In the genomic region with DNA sequence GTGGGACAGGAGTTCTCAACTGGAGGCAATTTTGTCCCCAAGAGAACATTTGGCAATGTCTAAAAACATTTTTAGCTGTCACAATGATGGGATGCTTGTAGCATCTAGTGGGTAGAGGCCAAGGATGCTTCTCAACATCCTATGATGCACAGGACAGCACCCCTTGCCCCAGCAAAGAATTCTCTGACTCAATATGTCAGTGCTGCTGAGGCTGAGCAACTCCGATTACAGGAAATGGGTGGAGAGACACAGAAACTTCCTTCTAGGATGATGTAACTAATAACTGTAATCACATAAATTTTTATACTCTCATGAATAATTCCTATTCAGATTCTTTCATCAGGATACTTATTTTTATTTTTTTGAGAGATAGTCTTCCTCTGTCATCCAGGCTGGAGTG, we compare ENCODE assay signal across 24 cellular contexts.
DNase-seq lines count a peak whose midpoint lies in the region; ATAC-seq, FAIRE-seq and TF ChIP-seq lines count a peak whose summit lies in the region.
"Had no signal": no experiment of that assay in that cellular context is flagged by ENCODE, and none has a peak within 500 bp of the region (broad histone marks: within the 10 kb centered on the region; RNA-seq: fewer than 3 reads in every experiment).

No MANE protein-coding gene starts in this region.

- peaks cover 5% of the 10 kb centered on the region for H3K36me3 Mint-ChIP-seq in astrocyte (ENCODE audit: low read depth, unreplicated experiment)
- no peaks in the 10 kb centered on the region for H3K36me3 Mint-ChIP-seq in activated CD8-positive, alpha-beta memory T cell treated with anti-CD3 and anti-CD28 coated beads, Interleukin-2, amount 10 ng/mL, durations not matched to agents 7 days and 5 days

- H3K4me3 ChIP-seq in BLaER1 treated with 17β-estradiol and CSF1 and Interleukin-3, amounts not matched to agents 10 nM and 100 nM: 0 out of 20 replicates have a peak overlapping the region, but pooled peaks of 1 of the 10 experiments have one; percentile 15
- no peak overlapping the region for H3K4me3 ChIP-seq in HFF-Myc (replicated peaks; ENCODE audit: low read depth, low read length)
- H3K4me3 ChIP-seq in astrocyte (ENCODE audit: insufficient read depth, low read depth, low read length): no peak overlapping the region
- H3K4me3 ChIP-seq: adrenal gland, esophagus squamous epithelium, heart right ventricle, PC-9, thoracic aorta had no signal

- no peaks in the 10 kb centered on the region for H3K36me3 ChIP-seq in BLaER1 treated with 17β-estradiol and CSF1 and Interleukin-3, amounts not matched to agents 10 nM and 100 nM
- no peaks in the 10 kb centered on the region for H3K36me3 ChIP-seq in astrocyte (ENCODE audit: insufficient read depth, low read length)
- H3K36me3 ChIP-seq: adrenal gland, heart right ventricle, thoracic aorta had no signal

- peaks cover 13% of the 10 kb centered on the region for H3K4me1 Mint-ChIP-seq in astrocyte (ENCODE audit: low read depth, unreplicated experiment)
- H3K4me1 Mint-ChIP-seq in activated CD8-positive, alpha-beta memory T cell treated with anti-CD3 and anti-CD28 coated beads, Interleukin-2, amount 10 ng/mL, durations not matched to agents 7 days and 5 days: no peaks in the 10 kb centered on the region

- CTCF ChIA-PET in activated CD8-positive, alpha-beta memory T cell treated with anti-CD3 and anti-CD28 coated beads, Interleukin-2, amount 10 ng/mL, durations not matched to agents 7 days and 5 days (lab: Charles Lee): no interaction called here

- no peak for ATAC-seq in activated CD8-positive, alpha-beta memory T cell treated with anti-CD3 and anti-CD28 coated beads, Interleukin-2, amount 10 ng/mL, durations not matched to agents 7 days and 5 days
- ATAC-seq: T-helper 17 cell had no signal

- peak overlapping the region in 10 of 11 experiments; percentile 49 to 83 (median 74); a peak in 20 of 22 replicates for H3K27ac ChIP-seq in BLaER1 treated with 17β-estradiol and CSF1 and Interleukin-3, amounts not matched to agents 10 nM and 100 nM
- no peak overlapping the region for H3K27ac ChIP-seq in astrocyte (ENCODE audit: low read depth, low read length)
- H3K27ac ChIP-seq: adrenal gland, esophagus squamous epithelium, PC-9, thoracic aorta had no signal

- H3K79me2 ChIP-seq in astrocyte (ENCODE audit: insufficient read depth, low read length): no peaks in the 10 kb centered on the region

- peak overlapping the region; percentile 70 to 94 (median 89) for H3K4me2 ChIP-seq in BLaER1 treated with 17β-estradiol and CSF1 and Interleukin-3, amounts not matched to agents 10 nM and 100 nM
- H3K4me2 ChIP-seq in astrocyte (ENCODE audit: low read length): no peak overlapping the region
- H3K4me2 ChIP-seq: PC-9 had no signal

- peak; percentile 22 for DNase-seq in HFF-Myc (ENCODE audit: extremely low read depth, low read depth)
- DNase-seq in astrocyte (ENCODE audit: low read depth): peak; percentile 45
- DNase-seq in kidney tubule cell (ENCODE audit: low spot score): peak; percentile 58
- no peak for DNase-seq in SKM-1 treated with dmso at 0.1 percent for 144 hours (lab: John Stamatoyannopoulos, UW; ENCODE audit: unreplicated experiment)
- DNase-seq in activated CD8-positive, alpha-beta memory T cell treated with anti-CD3 and anti-CD28 coated beads, Interleukin-2, amount 10 ng/mL, durations not matched to agents 7 days and 5 days: no peak
- DNase-seq in HuH-7.5 (ENCODE audit: low spot score): no peak
- DNase-seq: activated B cell treated with CpG ODN at 0.5 μM for 24 hours; adrenal gland; central memory CD4-positive, alpha-beta T cell; esophagus squamous epithelium; heart right ventricle; NCI-H146; NCI-H2171; NCI-H82; PC-9; right cardiac atrium; SIG-M5; T-helper 17 cell had no signal

- H3K9me3 ChIP-seq in BLaER1 treated with 17β-estradiol and CSF1 and Interleukin-3, amounts not matched to agents 10 nM and 100 nM (replicated peaks in 1 of 11): no peaks in the 10 kb centered on the region
- H3K9me3 ChIP-seq in astrocyte (ENCODE audit: insufficient read depth, low read depth, low read length): no peaks in the 10 kb centered on the region
- H3K9me3 ChIP-seq: adrenal gland, esophagus squamous epithelium, heart right ventricle, thoracic aorta had no signal

- peaks cover 2% of the 10 kb centered on the region for H3K9me3 Mint-ChIP-seq in astrocyte (ENCODE audit: unreplicated experiment)
- H3K9me3 Mint-ChIP-seq in activated CD8-positive, alpha-beta memory T cell treated with anti-CD3 and anti-CD28 coated beads, Interleukin-2, amount 10 ng/mL, durations not matched to agents 7 days and 5 days (ENCODE audit: low read depth): no peaks in the 10 kb centered on the region
- H3K9me3 Mint-ChIP-seq: activated B cell treated with CpG ODN at 0.5 μM for 24 hours; activated T-helper 2 cell treated with anti-CD3 and anti-CD28 coated beads, Interferon-gamma antibody, Interleukin-2, Interleukin-4, amounts not matched to agents 10 μg/mL and 5 μg/mL and 100 μg/mL, durations not matched to agents 14 hours and 24 hours and 36 hours had no signal

- peaks cover 47 to 66% (median 58%) of the 10 kb centered on the region in 10 experiments for H3K4me1 ChIP-seq in BLaER1 treated with 17β-estradiol and CSF1 and Interleukin-3, amounts not matched to agents 10 nM and 100 nM
- no peaks in the 10 kb centered on the region for H3K4me1 ChIP-seq in astrocyte (ENCODE audit: insufficient read depth, low read length)
- H3K4me1 ChIP-seq: adrenal gland, esophagus squamous epithelium had no signal

- TF ChIP-seq CTCF in HFF-Myc (IDR thresholded peaks at IDR 0.05; ENCODE audit: low read depth, low read length, missing control alignments): no peak
- no peak for TF ChIP-seq CTCF in astrocyte (IDR thresholded peaks at IDR 0.05; ENCODE audit: insufficient read depth, low read depth, low read length)

- no peaks in the 10 kb centered on the region for H4K20me1 ChIP-seq in BLaER1 treated with 17β-estradiol and CSF1 and Interleukin-3, amounts not matched to agents 10 nM and 100 nM
- no peaks in the 10 kb centered on the region for H4K20me1 ChIP-seq in astrocyte (ENCODE audit: insufficient read depth, low read length)

- H2AFZ ChIP-seq in astrocyte (ENCODE audit: low read depth, low read length): no peak overlapping the region
- H2AFZ ChIP-seq: PC-9 had no signal

- no peak for FAIRE-seq in astrocyte (lab: Jason Lieb, UNC)
- FAIRE-seq: D721Med, GM12892, islet of Langerhans had no signal

- peaks cover 0 to 7% (median 0%) of the 10 kb centered on the region in 11 experiments; a peak in 1 of 22 replicates for H3K27me3 ChIP-seq in BLaER1 treated with 17β-estradiol and CSF1 and Interleukin-3, amounts not matched to agents 10 nM and 100 nM
- no peaks in the 10 kb centered on the region for H3K27me3 ChIP-seq in astrocyte (ENCODE audit: insufficient read depth, low read length)
- H3K27me3 ChIP-seq: adrenal gland, esophagus squamous epithelium had no signal

- H3K27me3 Mint-ChIP-seq in astrocyte (ENCODE audit: low read depth, unreplicated experiment): no peaks in the 10 kb centered on the region
- H3K27me3 Mint-ChIP-seq in activated CD8-positive, alpha-beta memory T cell treated with anti-CD3 and anti-CD28 coated beads, Interleukin-2, amount 10 ng/mL, durations not matched to agents 7 days and 5 days: peaks cover 14% of the 10 kb centered on the region
- H3K27me3 Mint-ChIP-seq: activated B cell treated with CpG ODN at 0.5 μM for 24 hours had no signal

- no peak overlapping the region for H3K4me3 Mint-ChIP-seq in astrocyte (ENCODE audit: unreplicated experiment)
- H3K4me3 Mint-ChIP-seq in activated CD8-positive, alpha-beta memory T cell treated with anti-CD3 and anti-CD28 coated beads, Interleukin-2, amount 10 ng/mL, durations not matched to agents 7 days and 5 days: no peak overlapping the region
- H3K4me3 Mint-ChIP-seq: activated B cell treated with CpG ODN at 0.5 μM for 24 hours, T-helper 17 cell had no signal

- peak overlapping the region; percentile 30 for H3K27ac Mint-ChIP-seq in astrocyte (ENCODE audit: unreplicated experiment)
- H3K27ac Mint-ChIP-seq in activated CD8-positive, alpha-beta memory T cell treated with anti-CD3 and anti-CD28 coated beads, Interleukin-2, amount 10 ng/mL, durations not matched to agents 7 days and 5 days: no peak overlapping the region
- H3K27ac Mint-ChIP-seq: activated B cell treated with CpG ODN at 0.5 μM for 24 hours; activated T-helper 2 cell treated with anti-CD3 and anti-CD28 coated beads, Interferon-gamma antibody, Interleukin-2, Interleukin-4, amounts not matched to agents 10 μg/mL and 5 μg/mL and 100 μg/mL, durations not matched to agents 14 hours and 24 hours and 36 hours had no signal

- peak overlapping the region in 8 of 11 experiments; percentile 9 to 66 (median 48); a peak in 11 of 22 replicates for H3K9ac ChIP-seq in BLaER1 treated with 17β-estradiol and CSF1 and Interleukin-3, amounts not matched to agents 10 nM and 100 nM
- H3K9ac ChIP-seq in astrocyte (ENCODE audit: low read length): no peak overlapping the region

Comparison
In these comparisons a context has a peak if more than half of its experiments do, and no peak if none do; other contexts are left out.
1. DNase-seq: peak in HFF-Myc (single experiment), astrocyte (single experiment) and kidney tubule cell (single experiment); none in SKM-1 treated with dmso at 0.1 percent for 144 hours (single experiment), activated CD8-positive, alpha-beta memory T cell treated with anti-CD3 and anti-CD28 coated beads, Interleukin-2, amount 10 ng/mL, durations not matched to agents 7 days and 5 days (single experiment) and HuH-7.5 (single experiment).